Comparison of ENCODE assay signal across 8 cellular contexts in the genomic region with DNA sequence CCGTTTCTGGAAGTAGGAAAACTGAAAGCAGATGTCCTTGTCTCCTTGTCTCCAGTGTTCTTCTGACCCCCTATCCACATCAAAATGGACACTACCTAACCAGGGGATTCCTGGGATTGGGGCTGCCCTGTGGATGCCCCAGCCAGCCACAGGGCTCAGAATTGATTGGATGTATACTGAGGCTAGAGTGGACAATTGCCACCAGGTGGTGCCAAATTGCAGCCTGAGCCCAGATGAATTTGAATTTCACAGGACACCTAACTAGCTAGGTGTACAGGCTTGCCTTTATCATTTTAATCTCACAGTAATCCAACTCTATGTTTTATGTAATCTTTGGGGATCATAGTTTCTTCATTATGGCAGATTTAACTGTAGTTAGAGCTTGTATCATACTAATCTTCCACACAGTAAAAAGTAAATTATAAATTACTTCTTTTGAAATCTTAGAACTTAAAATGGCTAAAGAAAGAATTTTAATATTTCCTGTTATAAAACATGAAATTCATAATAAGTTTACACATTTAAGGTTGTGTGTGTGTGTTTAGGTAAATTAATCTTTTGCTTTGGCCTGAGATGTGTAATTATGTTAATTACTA. TPM values are rescaled to one million over a fixed set of nuclear protein-coding genes. Genes with fewer than 3 reads are reported as not detected.
DNase-seq lines count a peak whose midpoint lies in the region; ATAC-seq and TF ChIP-seq lines count a peak whose summit lies in the region.

No MANE protein-coding gene starts in this region.

- TF ChIP-seq CTCF in fibroblast of villous mesenchyme (IDR thresholded peaks at IDR 0.05; ENCODE audit: insufficient read depth, low read depth, low read length) (peak; percentile 80), retinal pigment epithelial cell (conservative IDR thresholded peaks at IDR 0.05; ENCODE audit: low read depth, low read length) (peak; percentile 78)

- DNase-seq in D341Med (ENCODE audit: low spot score) (peak; percentile 78), GM19238 (ENCODE audit: insufficient read length, low spot score) (peak; percentile 13), NCI-H460 (ENCODE audit: extremely low read depth, low read depth) (peak; percentile 46), fibroblast of villous mesenchyme (ENCODE audit: low read depth) (peak; percentile 43), retinal pigment epithelial cell (ENCODE audit: low read depth) (peak; percentile 15), DMS114 treated with DMSO at 0.1 percent for 48 hours (lab: John Stamatoyannopoulos, UW; ENCODE audit: unreplicated experiment) (no peak)
- DNase-seq in activated T-cell treated with anti-CD3 and anti-CD28 coated beads, Interleukin-2, amount 50 U/mL, for 1 hour = peak; percentile 35

- no peak overlapping the region for H3K4me3 ChIP-seq in fibroblast of villous mesenchyme (ENCODE audit: low read depth, low read length)
- H3K4me3 ChIP-seq in retinal pigment epithelial cell (ENCODE audit: low read length) = no peak overlapping the region

- peak; percentile 96 for ATAC-seq in HG03103 (IDR thresholded peaks at IDR 0.05; ENCODE audit: low read depth, unreplicated experiment)

RNA-seq across cellular contexts. Expression of a gene that starts 58.0 kb away (rescaled TPM):
- total RNA-seq in NCI-H460 (2014; rRNA removed; shearing (Covaris generic)) = 15.2 and 15.3 TPM in 2 replicates
- polyA plus RNA-seq in NCI-H460 (2014; cell fraction: nucleus; rRNA removed) = 9.9 and 11.3 TPM in 2 replicates
- 23.5 and 25.0 TPM in 2 replicates for total RNA-seq in fibroblast of villous mesenchyme

RNA-seq across cellular contexts. Expression of a gene that starts 58.2 kb away (rescaled TPM):
- 31.9 and 35.3 TPM in 2 replicates for total RNA-seq in NCI-H460 (2014; rRNA removed; shearing (Covaris generic))
- polyA plus RNA-seq in NCI-H460 (2014; cell fraction: nucleus; rRNA removed) = 12.7 and 17.0 TPM in 2 replicates
- 32.5 and 35.0 TPM in 2 replicates for total RNA-seq in fibroblast of villous mesenchyme
